In genomic region chr17:39939588-39940419, GRCh38 we compare ENCODE assay signal across 1 cellular context.
TF ChIP-seq lines count a peak whose summit lies in the region.

No MANE protein-coding gene starts in this region.

TF ChIP-seq in SK-N-SH, 30 proteins besides CTCF, POLR2A, EP300 and RAD21 (continued from another document):
- no peak for TF ChIP-seq REST (IDR thresholded peaks at IDR 0.05; ENCODE audit: low read depth, low read length)
- TF ChIP-seq MAX (IDR thresholded peaks at IDR 0.05; ENCODE audit: low read depth): peak; percentile 92
- TF ChIP-seq TEAD4 (IDR thresholded peaks at IDR 0.05; ENCODE audit: borderline replicate concordance, insufficient read depth): peak; percentile 59; the same call in 1 of the 2 replicates
- no peak; the same call in 1 of the 2 replicates for TF ChIP-seq TAF1 (IDR thresholded peaks at IDR 0.05; ENCODE audit: borderline replicate concordance, low read depth, low read length)
- TF ChIP-seq FOXJ3 (CRISPR knock-in tag; IDR thresholded peaks at IDR 0.05): no peak
- TF ChIP-seq FOSL2 (IDR thresholded peaks at IDR 0.05; ENCODE audit: borderline replicate concordance, low read depth): peak; percentile 72; the same call in 1 of the 2 replicates
- no peak for TF ChIP-seq SIN3A (IDR thresholded peaks at IDR 0.05; ENCODE audit: borderline replicate concordance, low read depth, low read length)
- TF ChIP-seq RFX5 (IDR thresholded peaks at IDR 0.05; ENCODE audit: low read length): peak; percentile 80; the same call in 1 of the 2 replicates
- TF ChIP-seq JUND (IDR thresholded peaks at IDR 0.05): no peak; the same call in 1 of the 2 replicates
- TF ChIP-seq PBX3 (IDR thresholded peaks at IDR 0.05): peak; percentile 82
- TF ChIP-seq POLR2AphosphoS5 (IDR thresholded peaks at IDR 0.05; ENCODE audit: low read depth, low read length): peak; percentile 55; the same call in 1 of the 2 replicates
- TF ChIP-seq SMC3 (IDR thresholded peaks at IDR 0.05; ENCODE audit: low read depth, low read length): peak; percentile 24; the same call in 1 of the 2 replicates
- TF ChIP-seq TCF12 (IDR thresholded peaks at IDR 0.05): peak; percentile 92
- no peak for TF ChIP-seq MXI1 (IDR thresholded peaks at IDR 0.05; ENCODE audit: low read depth, low read length)
- TF ChIP-seq GATA2 (CRISPR knock-in tag; IDR thresholded peaks at IDR 0.05): no peak
- peak; percentile 39; the same call in 1 of the 2 replicates for TF ChIP-seq RXRA (IDR thresholded peaks at IDR 0.05; ENCODE audit: borderline replicate concordance, low read depth)
- peak; percentile 72 for TF ChIP-seq NFIC (IDR thresholded peaks at IDR 0.05; ENCODE audit: borderline replicate concordance)
- no peak for TF ChIP-seq GABPA (IDR thresholded peaks at IDR 0.05; ENCODE audit: low read depth)
- no peak for TF ChIP-seq MEF2A (IDR thresholded peaks at IDR 0.05; ENCODE audit: borderline replicate concordance, low read depth)
TF ChIP-seq in SK-N-SH: peak in this region for 10.
